In the genomic region with DNA sequence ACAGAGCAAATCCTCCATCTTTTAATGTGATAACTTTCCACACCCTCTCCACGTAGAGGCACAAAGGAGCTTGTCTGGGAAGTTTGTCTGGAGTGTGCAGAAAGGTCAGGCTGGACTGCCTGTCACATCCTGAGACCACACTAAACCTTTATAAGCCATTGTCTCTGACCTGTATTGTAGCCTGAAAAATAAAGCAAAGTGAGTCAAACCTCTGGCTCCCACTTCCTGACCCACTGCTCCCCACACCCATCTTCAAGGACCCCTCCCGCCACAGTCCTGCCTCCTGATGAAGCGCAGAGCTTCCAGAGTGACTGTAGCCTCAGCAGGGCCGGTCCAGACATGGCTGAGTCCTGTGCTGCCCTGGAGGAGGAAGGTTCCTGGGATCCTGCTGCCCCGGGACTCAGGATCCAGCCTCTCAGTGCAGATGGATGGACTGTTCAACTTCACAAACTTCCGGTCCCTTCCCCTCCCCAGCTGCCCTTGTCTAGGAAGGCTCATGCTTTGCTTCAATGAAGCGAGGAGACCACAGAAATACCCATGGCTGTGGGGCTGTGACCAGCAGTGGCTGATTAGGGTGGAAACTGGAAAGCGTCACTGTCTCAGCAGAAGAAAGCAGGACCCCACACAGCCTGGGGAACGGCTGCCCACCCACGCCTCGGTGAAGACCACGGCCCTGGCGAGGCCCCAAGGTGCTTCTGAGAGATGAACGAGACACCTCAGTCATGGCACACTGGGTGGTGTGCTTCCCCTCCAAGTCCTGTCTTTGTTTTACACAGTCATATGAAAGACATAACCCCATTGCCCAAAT, we compare ENCODE assay signal across 10 cellular contexts. TPM values are rescaled to one million over a fixed set of nuclear protein-coding genes. Genes with fewer than 3 reads are reported as not detected.
DNase-seq lines count a peak whose midpoint lies in the region; ATAC-seq, FAIRE-seq and TF ChIP-seq lines count a peak whose summit lies in the region.
"Had no signal": no experiment of that assay in that cellular context is flagged by ENCODE, and none has a peak within 500 bp of the region (broad histone marks: within the 10 kb centered on the region; RNA-seq: fewer than 3 reads in every experiment).

No MANE protein-coding gene starts in this region.

- H3K36me3 Mint-ChIP-seq in chondrocyte (ENCODE audit: low read depth), result peaks cover 33% of the 10 kb centered on the region

- TF ChIP-seq POLR2A in GM12891 (IDR thresholded peaks at IDR 0.05; ENCODE audit: low read depth, low read length), result no peak

- FAIRE-seq in GM12891 (lab: Jason Lieb, UNC), result peak; percentile 93

- peaks cover 26% of the 10 kb centered on the region for H3K4me1 Mint-ChIP-seq in chondrocyte (ENCODE audit: low read depth)
- H3K4me1 Mint-ChIP-seq: activated CD4-positive, alpha-beta T cell treated with anti-CD3 and anti-CD28 coated beads, Interleukin-2, amount 10 ng/mL, durations not matched to agents 24 days and 14 days had no signal

- DNase-seq in GM12891 (ENCODE audit: insufficient read length, low spot score), result peak; percentile 53
- no peak for DNase-seq in chondrocyte (ENCODE audit: low spot score)
- no peak for DNase-seq in NCI-H1694 treated with DMSO at 0.1 percent for 48 hours (lab: John Stamatoyannopoulos, UW)
- DNase-seq in HEK293T (ENCODE audit: extremely low spot score), result no peak
- no peak for DNase-seq in KG1 (lab: John Stamatoyannopoulos, UW)
- no peak for DNase-seq in NCI-H1092 treated with DMSO at 0.1 percent for 48 hours (lab: John Stamatoyannopoulos, UW)
- DNase-seq: activated CD4-positive, alpha-beta T cell treated with anti-CD3 and anti-CD28 coated beads, Interleukin-2, amount 10 ng/mL, durations not matched to agents 24 days and 14 days; NCI-H82 had no signal

- no peak overlapping the region for H3K4me3 Mint-ChIP-seq in chondrocyte (ENCODE audit: unreplicated experiment)
- H3K4me3 Mint-ChIP-seq: activated CD4-positive, alpha-beta T cell treated with anti-CD3 and anti-CD28 coated beads, Interleukin-2, amount 10 ng/mL, durations not matched to agents 24 days and 14 days had no signal

- H3K27me3 Mint-ChIP-seq in chondrocyte (ENCODE audit: low read depth), result no peaks in the 10 kb centered on the region
- H3K27me3 Mint-ChIP-seq: activated CD4-positive, alpha-beta T cell treated with anti-CD3 and anti-CD28 coated beads, Interleukin-2, amount 10 ng/mL, durations not matched to agents 24 days and 14 days had no signal

- CTCF ChIA-PET in HEK293T (lab: Yijun Ruan, JAX), result no interaction called here

- POLR2A ChIA-PET in HEK293T (lab: Yijun Ruan, JAX), result no interaction called here

- TF ChIP-seq CTCF in chondrocyte (IDR thresholded peaks at IDR 0.05), result no peak

- peak; percentile 89 for ATAC-seq in GM19463 (IDR thresholded peaks at IDR 0.05; ENCODE audit: unreplicated experiment)
- ATAC-seq in HG03095 (IDR thresholded peaks at IDR 0.05; ENCODE audit: unreplicated experiment), result peak; percentile 80

- H3K27ac Mint-ChIP-seq in chondrocyte (ENCODE audit: unreplicated experiment), result peak overlapping the region; percentile 5
- H3K27ac Mint-ChIP-seq: activated CD4-positive, alpha-beta T cell treated with anti-CD3 and anti-CD28 coated beads, Interleukin-2, amount 10 ng/mL, durations not matched to agents 24 days and 14 days had no signal

- no peaks in the 10 kb centered on the region for H3K9me3 Mint-ChIP-seq in chondrocyte (ENCODE audit: low read depth)
- H3K9me3 Mint-ChIP-seq: activated CD4-positive, alpha-beta T cell treated with anti-CD3 and anti-CD28 coated beads, Interleukin-2, amount 10 ng/mL, durations not matched to agents 24 days and 14 days had no signal

TF ChIP-seq in GM12891, 5 proteins besides CTCF, POLR2A, EP300 and RAD21:
- TF ChIP-seq TAF1 (IDR thresholded peaks at IDR 0.05; ENCODE audit: low read depth, low read length) (no peak), POU2F2 (IDR thresholded peaks at IDR 0.05; ENCODE audit: low read depth, low read length) (no peak), PAX5 (IDR thresholded peaks at IDR 0.05; ENCODE audit: insufficient read depth, low read length, severe bottlenecking) (peak; percentile 96), POLR2AphosphoS5 (IDR thresholded peaks at IDR 0.05; ENCODE audit: low read depth, low read length) (no peak)

TF ChIP-seq in HEK293T, 16 proteins besides CTCF, POLR2A, EP300 and RAD21:
- TF ChIP-seq, protein P1, sequence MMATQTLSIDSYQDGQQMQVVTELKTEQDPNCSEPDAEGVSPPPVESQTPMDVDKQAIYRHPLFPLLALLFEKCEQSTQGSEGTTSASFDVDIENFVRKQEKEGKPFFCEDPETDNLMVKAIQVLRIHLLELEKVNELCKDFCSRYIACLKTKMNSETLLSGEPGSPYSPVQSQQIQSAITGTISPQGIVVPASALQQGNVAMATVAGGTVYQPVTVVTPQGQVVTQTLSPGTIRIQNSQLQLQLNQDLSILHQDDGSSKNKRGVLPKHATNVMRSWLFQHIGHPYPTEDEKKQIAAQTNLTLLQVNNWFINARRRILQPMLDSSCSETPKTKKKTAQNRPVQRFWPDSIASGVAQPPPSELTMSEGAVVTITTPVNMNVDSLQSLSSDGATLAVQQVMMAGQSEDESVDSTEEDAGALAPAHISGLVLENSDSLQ (IDR thresholded peaks at IDR 0.05), result no peak
- TF ChIP-seq L3MBTL2 (conservative IDR thresholded peaks at IDR 0.05), result no peak
- no peak for TF ChIP-seq HDGF (IDR thresholded peaks at IDR 0.05; ENCODE audit: borderline replicate concordance)
- TF ChIP-seq CTBP1 (IDR thresholded peaks at IDR 0.05; ENCODE audit: borderline replicate concordance), result no peak
- TF ChIP-seq FOXK2 (IDR thresholded peaks at IDR 0.05), result no peak
- TF ChIP-seq FOXA1 (IDR thresholded peaks at IDR 0.05), result no peak
- no peak for TF ChIP-seq LEF1 (IDR thresholded peaks at IDR 0.05; ENCODE audit: borderline replicate concordance)
- TF ChIP-seq SUZ12 (IDR thresholded peaks at IDR 0.05), result no peak
TF ChIP-seq in HEK293T: peak in this region for 0.

RNA-seq across cellular contexts. Expression of a gene that starts 30.9 kb away (rescaled TPM):
- polyA plus RNA-seq in GM12891 (2012; ENCODE audit: low read depth, missing spikeins), result not detected
- total RNA-seq in chondrocyte, result 1.6 to 4.5 TPM (median 3.5 TPM) in 3 replicates
